In the genomic region with DNA sequence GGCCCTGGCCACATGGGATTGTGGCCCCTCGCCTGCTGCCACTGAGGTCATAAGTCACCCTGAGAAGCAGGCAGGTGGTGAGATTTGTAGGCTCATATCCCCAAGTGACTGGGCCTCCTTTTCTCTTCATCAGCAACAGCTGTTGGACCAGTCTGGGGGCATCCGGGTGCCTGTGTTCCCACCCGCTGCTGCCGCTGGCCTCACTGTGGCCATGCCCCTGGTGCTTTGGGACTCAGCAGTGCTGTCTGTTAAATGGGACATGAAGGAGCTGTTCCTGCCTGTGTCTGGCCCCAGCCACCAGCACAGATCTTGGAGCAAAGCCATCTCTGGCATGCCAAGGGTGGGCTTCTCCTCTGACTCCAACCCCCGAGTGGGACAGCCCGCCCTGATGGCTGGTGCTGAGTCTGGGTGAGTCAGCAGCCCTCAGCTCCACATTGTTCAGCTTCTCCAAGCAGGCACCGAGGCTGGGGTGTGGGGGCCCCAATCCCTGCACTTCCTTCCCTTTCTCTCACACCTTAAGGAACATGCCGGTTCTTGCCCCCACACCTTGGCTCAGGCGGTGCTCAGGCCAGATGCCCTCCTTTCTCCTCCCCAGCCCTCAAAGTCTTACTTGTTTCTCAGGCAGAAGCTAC, we compare ENCODE assay signal across 21 cellular contexts.
"Had no signal": no experiment of that assay in that cellular context is flagged by ENCODE, and none has a peak within 500 bp of the region (broad histone marks: within the 10 kb centered on the region; RNA-seq: fewer than 3 reads in every experiment).

No MANE protein-coding gene starts in this region.

- H3K27me3 ChIP-seq: gastrocnemius medialis, heart left ventricle, neural progenitor cell, pancreas, sigmoid colon had no signal

- H3K4me1 Mint-ChIP-seq: activated B cell treated with CpG ODN at 0.5 μM for 24 hours; activated T-helper 17 cell treated with anti-CD3 and anti-CD28 coated beads, Interleukin-2, amount 50 U/mL, for 72 hours; immature natural killer cell; naive B cell had no signal

- H3K27me3 Mint-ChIP-seq: activated B cell treated with CpG ODN at 0.5 μM for 24 hours; activated T-helper 17 cell treated with anti-CD3 and anti-CD28 coated beads, Interleukin-2, amount 50 U/mL, for 72 hours; dendritic cell treated with granulocyte-macrophage colony-stimulating factor and Interleukin-4, amounts not matched to agents 40 ng/mL and 50 ng/mL, for 4 days had no signal

- H3K4me1 ChIP-seq: pancreas had no signal

- DNase-seq: activated B cell treated with CpG ODN at 0.5 μM for 24 hours; activated CD4-positive, alpha-beta T cell treated with anti-CD3 and anti-CD28 coated beads, Interleukin-2, amount 50 U/mL, for 1 hour; activated naive CD4-positive, alpha-beta T cell treated with Interleukin-2 at 50 U/mL for 16 hours; anterior cingulate cortex; cerebellar nuclear complex; effector memory CD4-positive, alpha-beta T cell; gastrocnemius medialis; heart left ventricle; immature natural killer cell; left cardiac atrium; naive B cell; sigmoid colon; stimulated activated CD4-positive, alpha-beta T cell treated with anti-CD3 and anti-CD28 coated beads, Interleukin-1b, Interleukin-23, amount 100 ng/mL, for 48 hours had no signal

- H3K9me3 ChIP-seq: gastrocnemius medialis, heart left ventricle, pancreas, sigmoid colon, thoracic aorta had no signal

- H3K36me3 ChIP-seq: gastrocnemius medialis, heart left ventricle, neural progenitor cell, pancreas, sigmoid colon, thoracic aorta had no signal

- H2AFZ ChIP-seq: neural progenitor cell had no signal

- H3K4me3 ChIP-seq: gastrocnemius medialis, heart left ventricle, lung, neural progenitor cell, pancreas, sigmoid colon, thoracic aorta had no signal

- ATAC-seq: activated T-helper 17 cell treated with anti-CD3 and anti-CD28 coated beads, Interleukin-2, amount 50 U/mL, for 72 hours; gastrocnemius medialis; heart left ventricle; left cardiac atrium; pancreas had no signal

- H3K4me3 Mint-ChIP-seq: activated B cell treated with CpG ODN at 0.5 μM for 24 hours; activated T-helper 17 cell treated with anti-CD3 and anti-CD28 coated beads, Interleukin-2, amount 50 U/mL, for 72 hours; dendritic cell treated with granulocyte-macrophage colony-stimulating factor and Interleukin-4, amounts not matched to agents 40 ng/mL and 50 ng/mL, for 4 days; immature natural killer cell; neural progenitor cell had no signal

- FAIRE-seq: pancreas, TTC549 had no signal

- H3K27ac Mint-ChIP-seq: activated B cell treated with CpG ODN at 0.5 μM for 24 hours; activated T-helper 17 cell treated with anti-CD3 and anti-CD28 coated beads, Interleukin-2, amount 50 U/mL, for 72 hours; dendritic cell treated with granulocyte-macrophage colony-stimulating factor and Interleukin-4, amounts not matched to agents 40 ng/mL and 50 ng/mL, for 4 days; immature natural killer cell; neural progenitor cell had no signal

- H3K27ac ChIP-seq: epithelial cell of prostate, gastrocnemius medialis, heart left ventricle, neural progenitor cell, pancreas, sigmoid colon, thoracic aorta had no signal

- H3K4me2 ChIP-seq: neural progenitor cell had no signal

- H3K36me3 Mint-ChIP-seq: immature natural killer cell, naive B cell had no signal

- H3K9me3 Mint-ChIP-seq: activated B cell treated with CpG ODN at 0.5 μM for 24 hours; activated T-helper 17 cell treated with anti-CD3 and anti-CD28 coated beads, Interleukin-2, amount 50 U/mL, for 72 hours; dendritic cell treated with granulocyte-macrophage colony-stimulating factor and Interleukin-4, amounts not matched to agents 40 ng/mL and 50 ng/mL, for 4 days; immature natural killer cell; neural progenitor cell had no signal

- H3K9ac ChIP-seq: neural progenitor cell had no signal
